Comparison of ENCODE assay signal across 8 cellular contexts in the genomic region with DNA sequence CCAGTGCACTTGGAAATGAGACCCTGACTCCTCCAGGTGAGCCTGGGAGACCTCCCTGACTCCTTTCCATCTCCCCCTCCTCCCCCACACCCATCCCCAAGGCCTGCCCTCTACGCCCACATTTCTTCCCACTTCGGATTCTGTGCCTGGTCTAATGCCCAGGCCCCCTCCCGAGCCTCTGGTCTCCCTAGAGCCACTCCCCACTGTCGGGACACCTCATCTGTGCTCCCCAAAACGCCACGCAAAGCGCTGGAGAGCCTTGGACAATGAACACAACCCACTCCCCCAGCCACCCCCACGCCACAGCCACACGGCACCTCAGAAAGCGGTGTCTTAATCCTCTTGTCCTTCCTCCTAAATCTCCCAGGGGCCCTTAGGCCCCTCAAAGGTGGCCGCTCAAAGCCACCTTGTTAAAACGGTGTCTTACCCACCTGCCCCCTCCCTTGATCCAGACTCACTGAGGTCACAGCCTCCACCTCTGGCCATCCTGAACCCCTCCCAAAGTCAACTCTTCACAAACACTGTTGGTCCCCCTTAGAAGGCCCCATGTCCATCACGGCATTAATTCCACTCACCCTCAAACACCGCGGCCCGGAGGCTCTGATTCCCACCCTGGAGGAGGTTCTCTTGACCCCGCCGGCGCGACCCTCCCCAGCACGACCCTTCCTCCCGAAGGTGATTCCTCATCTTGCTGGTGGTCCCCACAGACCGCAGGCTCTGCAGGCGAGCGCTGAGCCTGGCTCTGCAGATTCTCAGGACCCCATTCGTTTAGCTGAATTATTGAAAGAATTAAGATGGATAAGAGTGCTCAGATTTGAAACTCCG. TPM values are rescaled to one million over a fixed set of nuclear protein-coding genes. Genes with fewer than 3 reads are reported as not detected.
DNase-seq lines count a peak whose midpoint lies in the region; ATAC-seq and TF ChIP-seq lines count a peak whose summit lies in the region.
"Not testable (repeated sequence)": the region's sequence is repeated elsewhere in the genome, so short reads cannot be mapped to it uniquely, and the experiment has no call there.

No MANE protein-coding gene starts in this region.

- H3K4me1 Mint-ChIP-seq in type B pancreatic cell (ENCODE audit: unreplicated experiment), result peaks cover 27% of the 10 kb centered on the region

- H3K79me2 ChIP-seq in SU-DHL-6 (ENCODE audit: insufficient read depth, low read length), result peaks cover 55% of the 10 kb centered on the region

- H3K27me3 ChIP-seq in SU-DHL-6 (ENCODE audit: low read length); duodenal mucosa (ENCODE audit: control insufficient read depth in 1 of 2, insufficient read depth in 2 of 2, low read length in 2 of 2); right cardiac atrium (ENCODE audit: control insufficient read depth, insufficient read depth); muscle layer of duodenum (ENCODE audit: low read depth, low read length); gastrocnemius medialis: not testable (repeated sequence)

- H2AFZ ChIP-seq in SU-DHL-6 (ENCODE audit: low read depth, low read length, severe bottlenecking), result not testable (repeated sequence)

- peak overlapping the region; percentile 73 for H3K4me2 ChIP-seq in SU-DHL-6 (ENCODE audit: low read depth, low read length, poor library complexity, severe bottlenecking)

- not testable (repeated sequence) for H3K9me3 Mint-ChIP-seq in activated naive CD4-positive, alpha-beta T cell treated with anti-CD3 and anti-CD28 coated beads, Interleukin-2, amount 50 U/mL, for 72 hours; type B pancreatic cell

- H3K4me3 ChIP-seq in GM12865 (ENCODE audit: low read depth, low read length) (peak overlapping the region; percentile 80), SU-DHL-6 (ENCODE audit: insufficient read depth, low read length, poor library complexity, severe bottlenecking) (peak overlapping the region; percentile 90), duodenal mucosa (ENCODE audit: low read depth in 1 of 2, low read length in 2 of 2) (peak overlapping the region; percentile 67 to 78), right cardiac atrium (ENCODE audit: low read length) (peak overlapping the region; percentile 47), muscle layer of duodenum (ENCODE audit: low read depth in 1 of 2, low read length in 2 of 2) (peak overlapping the region; percentile 69 to 80), gastrocnemius medialis (peak overlapping the region; percentile 65 to 78 (median 68))

- H4K20me1 ChIP-seq in SU-DHL-6 (ENCODE audit: low read depth, low read length), result not testable (repeated sequence)

- WGBS in right cardiac atrium, result 49% methylated on average over 27 of the region's 27 CpGs

- H3K4me1 ChIP-seq in duodenal mucosa (ENCODE audit: control insufficient read depth in 1 of 2, insufficient read depth in 2 of 2, low read length in 2 of 2); right cardiac atrium (ENCODE audit: control insufficient read depth, insufficient read depth, low read length): not testable (repeated sequence)
- H3K4me1 ChIP-seq in muscle layer of duodenum (ENCODE audit: control insufficient read depth in 1 of 2, insufficient read depth in 2 of 2, low read length in 2 of 2) (peaks cover 0 to 15% of the 10 kb centered on the region in 2 donors), gastrocnemius medialis (peaks cover 5 to 12% of the 10 kb centered on the region in 2 donors)

- not testable (repeated sequence) for ATAC-seq in activated naive CD4-positive, alpha-beta T cell treated with anti-CD3 and anti-CD28 coated beads, Interleukin-2, amount 50 U/mL, for 72 hours; right cardiac atrium; gastrocnemius medialis

- H3K36me3 ChIP-seq in SU-DHL-6 (ENCODE audit: low read length), result peaks cover 30% of the 10 kb centered on the region
- H3K36me3 ChIP-seq in duodenal mucosa (ENCODE audit: control insufficient read depth in 1 of 2, insufficient read depth in 2 of 2, low read length in 2 of 2); gastrocnemius medialis: not testable (repeated sequence)
- H3K36me3 ChIP-seq in muscle layer of duodenum (ENCODE audit: control insufficient read depth in 1 of 2, insufficient read depth in 2 of 2, low read length in 2 of 2), result peaks cover 0 to 15% of the 10 kb centered on the region in 2 donors

- peaks cover 51 to 54% of the 10 kb centered on the region in 2 donors for H3K36me3 Mint-ChIP-seq in activated naive CD4-positive, alpha-beta T cell treated with anti-CD3 and anti-CD28 coated beads, Interleukin-2, amount 50 U/mL, for 72 hours
- H3K36me3 Mint-ChIP-seq in type B pancreatic cell, result not testable (repeated sequence)

- H3K9ac ChIP-seq in SU-DHL-6 (ENCODE audit: low read length) (peak overlapping the region; percentile 80), duodenal mucosa (ENCODE audit: low read depth in 1 of 2, low read length in 2 of 2) (peak overlapping the region; percentile 51 to 74)

- peak overlapping the region; percentile 99 for H3K27ac Mint-ChIP-seq in activated naive CD4-positive, alpha-beta T cell treated with anti-CD3 and anti-CD28 coated beads, Interleukin-2, amount 50 U/mL, for 72 hours
- peak overlapping the region; percentile 89 for H3K27ac Mint-ChIP-seq in type B pancreatic cell

- peak overlapping the region; percentile 97 for H3K4me3 Mint-ChIP-seq in type B pancreatic cell

- H3K9me2 ChIP-seq in SU-DHL-6 (replicated peaks; ENCODE audit: insufficient read depth, low read length), result not testable (repeated sequence)

- intact Hi-C loops in right cardiac atrium (cut with DNase I), result loop anchor here in 1 of 4 donors (10.0 kb wide), 1 partner anchor 47 kb away; no protein-coding TSS in a partner anchor
- intact Hi-C loops in gastrocnemius medialis (cut with DNase I; ENCODE audit: low total_unique reads), result loop anchor here (2.0 kb wide), 1 partner anchor 55 kb away; no protein-coding TSS in a partner anchor

- H3K9me3 ChIP-seq in SU-DHL-6 (ENCODE audit: insufficient read depth, low read length); duodenal mucosa (ENCODE audit: control insufficient read depth in 1 of 2, low read length in 2 of 2); right cardiac atrium (ENCODE audit: control insufficient read depth, low read length); muscle layer of duodenum (ENCODE audit: control insufficient read depth in 1 of 2, low read length in 2 of 2); gastrocnemius medialis: not testable (repeated sequence)

- TF ChIP-seq POLR2A in gastrocnemius medialis (IDR thresholded peaks at IDR 0.05), result not testable (repeated sequence)

- H3F3A ChIP-seq in SU-DHL-6 (ENCODE audit: insufficient read depth), result peaks cover 41% of the 10 kb centered on the region

- DNase-seq in GM12865 (ENCODE audit: low read depth); activated naive CD4-positive, alpha-beta T cell treated with anti-CD3 and anti-CD28 coated beads, Interleukin-2, amount 50 U/mL, for 72 hours (ENCODE audit: low spot score in 2 of 2); gastrocnemius medialis; type B pancreatic cell (ENCODE audit: extremely low spot score, unreplicated experiment): not testable (repeated sequence)
- DNase-seq in right cardiac atrium, result peak in 2 of 3 donors; percentile 47 to 61

- peaks cover 40% of the 10 kb centered on the region for H3K27me3 Mint-ChIP-seq in type B pancreatic cell

- H3K27ac ChIP-seq in SU-DHL-6 (ENCODE audit: low read depth, low read length) (peak overlapping the region; percentile 80), gastrocnemius medialis (peak overlapping the region; percentile 80 to 82 (median 82))
- not testable (repeated sequence) for H3K27ac ChIP-seq in duodenal mucosa (ENCODE audit: low read depth, low read length); right cardiac atrium (ENCODE audit: low read length); muscle layer of duodenum (ENCODE audit: low read length)

- in situ Hi-C loops in gastrocnemius medialis (cut with MboI; ENCODE audit: low sequenced_read_pairs in 4 of 4), result not testable (repeated sequence)

- TF ChIP-seq CTCF in GM12865 (IDR thresholded peaks at IDR 0.05; ENCODE audit: insufficient read depth, low read depth, low read length, missing control alignments); SU-DHL-6 (IDR thresholded peaks at IDR 0.05; ENCODE audit: insufficient read depth, low read length, poor library complexity, severe bottlenecking); gastrocnemius medialis (IDR thresholded peaks at IDR 0.05 in 4 of 5, conservative IDR thresholded peaks at IDR 0.05 in 1 of 5); type B pancreatic cell (conservative IDR thresholded peaks at IDR 0.05): not testable (repeated sequence)

RNA-seq across cellular contexts. Expression of a gene that starts 1.3 kb away (rescaled TPM):
- 100 to 1,000 TPM in 1 of 2 donors, 10 to 100 TPM in 1; 51.3 to 102 TPM for total RNA-seq in activated naive CD4-positive, alpha-beta T cell treated with anti-CD3 and anti-CD28 coated beads, Interleukin-2, amount 50 U/mL, for 72 hours
- total RNA-seq in right cardiac atrium (10 to 100 TPM in 1 of 4 donors, 1 to 10 TPM in 3; 6.8 to 15.8 (median 8.6) TPM), gastrocnemius medialis (1 to 10 TPM; 1.0 to 2.1 (median 1.6) TPM), type B pancreatic cell (ENCODE audit: low replicate concordance) (6.0 and 6.5 TPM in 2 replicates)
- polyA plus RNA-seq in right cardiac atrium, result 3.5 TPM
